1 cellular context compared by ENCODE assay signal in genomic region chr14:25097120-25097519, GRCh38.
TF ChIP-seq lines count a peak whose summit lies in the region.

No MANE protein-coding gene starts in this region.

TF ChIP-seq in IMR-90, 13 proteins besides CTCF, POLR2A, EP300 and RAD21:
- no peak for TF ChIP-seq RFX5 (IDR thresholded peaks at IDR 0.05; ENCODE audit: low read depth, low read length)
- TF ChIP-seq FOS (IDR thresholded peaks at IDR 0.05; ENCODE audit: low read depth, low read length) = no peak
- TF ChIP-seq RCOR1 (IDR thresholded peaks at IDR 0.05; ENCODE audit: insufficient replicate concordance, low read length) = no peak
- no peak for TF ChIP-seq ELK1 (IDR thresholded peaks at IDR 0.05; ENCODE audit: borderline replicate concordance, low read depth, low read length)
- TF ChIP-seq MAFK (IDR thresholded peaks at IDR 0.05; ENCODE audit: low read depth, low read length) = no peak
- no peak for TF ChIP-seq USF2 (IDR thresholded peaks at IDR 0.05; ENCODE audit: low read depth, low read length)
- TF ChIP-seq CHD1 (IDR thresholded peaks at IDR 0.05; ENCODE audit: low read depth, low read length) = no peak
- TF ChIP-seq SMC3 (IDR thresholded peaks at IDR 0.05; ENCODE audit: low read depth, low read length) = no peak
- TF ChIP-seq NFE2L2 (IDR thresholded peaks at IDR 0.05; ENCODE audit: low read depth, low read length) = no peak
- no peak for TF ChIP-seq BHLHE40 (IDR thresholded peaks at IDR 0.05; ENCODE audit: low read depth, low read length)
- TF ChIP-seq MXI1 (IDR thresholded peaks at IDR 0.05; ENCODE audit: borderline replicate concordance, low read depth, low read length) = no peak
- no peak for TF ChIP-seq MAZ (IDR thresholded peaks at IDR 0.05; ENCODE audit: borderline replicate concordance, low read depth, low read length)
- no peak for TF ChIP-seq CEBPB (IDR thresholded peaks at IDR 0.05; ENCODE audit: low read depth, low read length)
